In genomic region chr9:132756214-132756799, GRCh38 we compare ENCODE assay signal across 15 cellular contexts.
"Had no signal": no experiment of that assay in that cellular context is flagged by ENCODE, and none has a peak within 500 bp of the region (broad histone marks: within the 10 kb centered on the region; RNA-seq: fewer than 3 reads in every experiment).

No MANE protein-coding gene starts in this region.

- H3K4me3 Mint-ChIP-seq: activated CD8-positive, alpha-beta memory T cell treated with anti-CD3 and anti-CD28 coated beads, Interleukin-2, amount 10 ng/mL, durations not matched to agents 7 days and 5 days; activated T-cell treated with anti-CD3 and anti-CD28 coated beads, Interleukin-2, amount 50 U/mL, for 24 hours; stimulated activated naive B cell treated with anti-CD40 and anti-IgM and Interleukin-4, amounts not matched to agents 10 μg/mL and 1 μg/mL and 100 μg/mL, for 72 hours had no signal

- H3K4me3 ChIP-seq: dorsolateral prefrontal cortex, gastroesophageal sphincter, ovary, tibial nerve had no signal

- FAIRE-seq: astrocyte, bronchial epithelial cell had no signal

- H3K9me3 ChIP-seq: gastroesophageal sphincter, ovary, tibial nerve had no signal

- H3K36me3 ChIP-seq: gastroesophageal sphincter, ovary, tibial nerve had no signal

- H3K36me3 Mint-ChIP-seq: activated CD8-positive, alpha-beta memory T cell treated with anti-CD3 and anti-CD28 coated beads, Interleukin-2, amount 10 ng/mL, durations not matched to agents 7 days and 5 days; stimulated activated naive B cell treated with anti-CD40 and anti-IgM and Interleukin-4, amounts not matched to agents 10 μg/mL and 1 μg/mL and 100 μg/mL, for 72 hours had no signal

- H3K9me3 Mint-ChIP-seq: activated T-cell treated with anti-CD3 and anti-CD28 coated beads, Interleukin-2, amount 50 U/mL, for 24 hours; stimulated activated naive B cell treated with anti-CD40 and anti-IgM and Interleukin-4, amounts not matched to agents 10 μg/mL and 1 μg/mL and 100 μg/mL, for 72 hours had no signal

- H3K27ac Mint-ChIP-seq: activated CD8-positive, alpha-beta memory T cell treated with anti-CD3 and anti-CD28 coated beads, Interleukin-2, amount 10 ng/mL, durations not matched to agents 7 days and 5 days; activated T-cell treated with anti-CD3 and anti-CD28 coated beads, Interleukin-2, amount 50 U/mL, for 24 hours; stimulated activated naive B cell treated with anti-CD40 and anti-IgM and Interleukin-4, amounts not matched to agents 10 μg/mL and 1 μg/mL and 100 μg/mL, for 72 hours had no signal

- H3K27me3 ChIP-seq: dorsolateral prefrontal cortex, ovary, tibial nerve had no signal

- ATAC-seq: activated CD8-positive, alpha-beta memory T cell treated with anti-CD3 and anti-CD28 coated beads, Interleukin-2, amount 10 ng/mL, durations not matched to agents 7 days and 5 days; gastroesophageal sphincter; stimulated activated naive B cell treated with anti-CD40 and anti-IgM and Interleukin-4, amounts not matched to agents 10 μg/mL and 1 μg/mL and 100 μg/mL, for 72 hours had no signal

- H3K4me1 ChIP-seq: gastroesophageal sphincter had no signal

- DNase-seq: activated CD4-positive, alpha-beta T cell treated with anti-CD3 and anti-CD28 coated beads for 1 hour; activated CD4-positive, alpha-beta T cell treated with anti-CD3 and anti-CD28 coated beads, Interleukin-2, amount 50 U/mL, for 48 hours; activated CD8-positive, alpha-beta memory T cell treated with anti-CD3 and anti-CD28 coated beads, Interleukin-2, amount 10 ng/mL, durations not matched to agents 7 days and 5 days; activated effector memory CD4-positive, alpha-beta T cell treated with Interleukin-2 at 50 U/mL for 16 hours; activated naive CD4-positive, alpha-beta T cell treated with anti-CD3 and anti-CD28 coated beads, Interleukin-2, amount 50 U/mL, for 16 hours; activated T-cell treated with anti-CD3 and anti-CD28 coated beads, Interleukin-2, amount 50 U/mL, for 24 hours; ovary; stimulated activated CD4-positive, alpha-beta T cell treated with anti-CD3 and anti-CD28 coated beads, Interleukin-4, amount 100 ng/mL, for 1 hour; stimulated activated naive B cell treated with anti-CD40 and anti-IgM and Interleukin-4, amounts not matched to agents 10 μg/mL and 1 μg/mL and 100 μg/mL, for 72 hours; T-helper 9 cell had no signal

- H3K4me1 Mint-ChIP-seq: activated CD8-positive, alpha-beta memory T cell treated with anti-CD3 and anti-CD28 coated beads, Interleukin-2, amount 10 ng/mL, durations not matched to agents 7 days and 5 days; stimulated activated naive B cell treated with anti-CD40 and anti-IgM and Interleukin-4, amounts not matched to agents 10 μg/mL and 1 μg/mL and 100 μg/mL, for 72 hours had no signal

- H3K27ac ChIP-seq: dorsolateral prefrontal cortex, gastroesophageal sphincter, ovary, tibial nerve had no signal
